ENCODE assay signal across 24 cellular contexts in the genomic region with DNA sequence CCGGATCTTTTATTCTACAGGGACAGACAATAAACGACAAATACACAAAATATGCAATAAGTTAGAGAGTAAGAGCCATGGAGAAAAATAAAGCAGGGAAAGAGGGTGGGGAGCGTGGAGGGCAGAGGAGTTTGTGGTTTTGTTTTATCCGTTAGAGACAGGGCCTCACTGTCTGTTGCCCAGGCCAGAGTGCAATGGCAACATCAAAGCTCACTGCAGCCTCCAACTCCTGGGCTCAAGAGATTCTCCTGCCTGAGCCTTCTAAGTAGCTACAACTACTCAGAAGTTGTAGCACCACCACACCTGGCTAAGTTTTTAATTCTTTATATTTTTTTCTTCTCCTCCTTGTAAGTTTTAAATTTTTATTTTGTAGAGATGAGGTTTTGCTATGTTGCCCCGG. TPM values are rescaled to one million over a fixed set of nuclear protein-coding genes. Genes with fewer than 3 reads are reported as not detected.
DNase-seq lines count a peak whose midpoint lies in the region; ATAC-seq, FAIRE-seq and TF ChIP-seq lines count a peak whose summit lies in the region.
"Had no signal": no experiment of that assay in that cellular context is flagged by ENCODE, and none has a peak within 500 bp of the region (broad histone marks: within the 10 kb centered on the region; RNA-seq: fewer than 3 reads in every experiment).

No MANE protein-coding gene starts in this region.

- ATAC-seq in GM23338 (no peak), K562 (peak; percentile 17; the same call in 2 of the 3 replicates)

- DNase-seq in GM23338 (ENCODE audit: low spot score), result no peak
- peak; percentile 37 for DNase-seq in MV-4-11 (lab: John Stamatoyannopoulos, UW)
- no peak for DNase-seq in K562 (ENCODE audit: extremely low read depth in 1 of 4, low spot score in 3 of 4)
- no peak for DNase-seq in smooth muscle cell (lab: John Stamatoyannopoulos, UW; ENCODE audit: unreplicated experiment)
- DNase-seq in Caco-2, result no peak
- no peak for DNase-seq in GM13976 (ENCODE audit: low spot score)
- DNase-seq in type B pancreatic cell (ENCODE audit: extremely low spot score, unreplicated experiment), result no peak
- DNase-seq: Calu3; CD4-positive, alpha-beta memory T cell; DMS153; IMR-90; NCI-H1105 treated with DMSO at 0.1 percent for 48 hours; NCI-H2081; NCI-H2171 treated with DMSO at 0.1 percent for 48 hours; NCI-H524 treated with DMSO at 0.1 percent for 48 hours; PC-9; RPMI8226; SHP77 had no signal

- no peak overlapping the region for H3K4me3 Mint-ChIP-seq in GM23338
- H3K4me3 Mint-ChIP-seq in Caco-2 (ENCODE audit: unreplicated experiment), result no peak overlapping the region
- H3K4me3 Mint-ChIP-seq in type B pancreatic cell, result no peak overlapping the region
- H3K4me3 Mint-ChIP-seq: CD4-positive, alpha-beta memory T cell had no signal

- POLR2A ChIA-PET in K562 (lab: Yijun Ruan, JAX), result interaction anchor here (0.6 to 1.5 kb wide), 4 partner anchors 17 to 741 kb away, joined by 3 read pairs; partner anchors contain the start of gene DNAJC18
- POLR2A ChIA-PET in Caco-2 (lab: Charles Lee), result no interaction called here

- H3K9me2 ChIP-seq in GM23338 (ENCODE audit: insufficient read depth), result 0 out of 2 replicates have a peak, but pooled peaks cover 4% of the 10 kb centered on the region

- WGBS in K562 (ENCODE audit: insufficient coverage, low coverage, missing lambda C conversion rate), result 26% methylated on average over 5 of the region's 5 CpGs
- WGBS in smooth muscle cell (ENCODE audit: low lambda C conversion rate), result 33% methylated on average over 5 of the region's 5 CpGs

- H3K27ac ChIP-seq in GM23338 (ENCODE audit: low read depth) (no peak overlapping the region), K562 (ENCODE audit: extremely low read depth, low read depth, low read length) (no peak overlapping the region), smooth muscle cell (ENCODE audit: low read depth) (peak overlapping the region; percentile 84)
- H3K27ac ChIP-seq: PC-9, SK-N-MC had no signal

- no peak overlapping the region for H3K4me3 ChIP-seq in GM23338
- no peak overlapping the region for H3K4me3 ChIP-seq in K562
- no peak overlapping the region for H3K4me3 ChIP-seq in smooth muscle cell
- H3K4me3 ChIP-seq in Caco-2 (ENCODE audit: low read depth, low read length), result no peak overlapping the region
- H3K4me3 ChIP-seq: PC-9, SK-N-MC had no signal

- no peak for FAIRE-seq in K562 (lab: Jason Lieb, UNC)
- FAIRE-seq: G401.6, GM12892, GM19239, H54, HTR-8/SVneo had no signal

- H3K4me1 Mint-ChIP-seq in GM23338 (peaks cover 20% of the 10 kb centered on the region), Caco-2 (ENCODE audit: low read depth, unreplicated experiment) (peaks cover 27% of the 10 kb centered on the region), type B pancreatic cell (ENCODE audit: unreplicated experiment) (peaks cover 16% of the 10 kb centered on the region)
- H3K4me1 Mint-ChIP-seq: CD4-positive, alpha-beta memory T cell had no signal

- CTCF ChIA-PET in K562 (lab: Yijun Ruan, JAX; ENCODE audit: low intra/inter-chr PET ratio) (no interaction called here), Caco-2 (lab: Charles Lee) (no interaction called here)

- BruUV-seq in K562 (replicated peaks; lab: Mats Ljungman, UMichigan) (no TSS peak), Caco-2 (replicated peaks; lab: Mats Ljungman, UMichigan) (no TSS peak)

- no peak for TF ChIP-seq EP300 in K562 (IDR thresholded peaks at IDR 0.05; ENCODE audit: low read length)

- H3K36me3 ChIP-seq in GM23338 (ENCODE audit: insufficient read depth) (no peaks in the 10 kb centered on the region; the same call in 1 of the 2 replicates), K562 (ENCODE audit: control insufficient read depth, insufficient read depth, low read length) (no peaks in the 10 kb centered on the region), smooth muscle cell (ENCODE audit: low read depth) (no peaks in the 10 kb centered on the region), Caco-2 (ENCODE audit: control insufficient read depth, insufficient read depth, low read length) (no peaks in the 10 kb centered on the region; the same call in 1 of the 2 replicates)

- no peak for TF ChIP-seq RAD21 in K562 (CRISPR knock-in tag; conservative IDR thresholded peaks at IDR 0.05 in 1 of 2, IDR thresholded peaks at IDR 0.05 in 1 of 2)

- no peaks in the 10 kb centered on the region for H4K20me1 ChIP-seq in GM23338 (replicated peaks; ENCODE audit: insufficient read depth)
- H4K20me1 ChIP-seq in K562 (replicated peaks; ENCODE audit: control insufficient read depth, insufficient read depth, low read length), result no peaks in the 10 kb centered on the region
- no peaks in the 10 kb centered on the region for H4K20me1 ChIP-seq in smooth muscle cell (ENCODE audit: low read depth)

- no peak overlapping the region for H3K4me2 ChIP-seq in GM23338
- H3K4me2 ChIP-seq in K562 (ENCODE audit: insufficient read depth, low read length), result no peak overlapping the region
- no peak overlapping the region for H3K4me2 ChIP-seq in smooth muscle cell
- H3K4me2 ChIP-seq: PC-9 had no signal

- no peaks in the 10 kb centered on the region for H3K9me3 ChIP-seq in K562 (replicated peaks; ENCODE audit: control insufficient read depth, insufficient read depth, low read depth, low read length)
- no peaks in the 10 kb centered on the region for H3K9me3 ChIP-seq in smooth muscle cell (replicated peaks; ENCODE audit: low read depth)
- H3K9me3 ChIP-seq in Caco-2, result no peaks in the 10 kb centered on the region

- TF ChIP-seq CTCF in GM23338 (conservative IDR thresholded peaks at IDR 0.05; ENCODE audit: low read depth in 2 of 2) (no peak), K562 (IDR thresholded peaks at IDR 0.05 in 2 of 3, conservative IDR thresholded peaks at IDR 0.05 in 1 of 3; ENCODE audit: insufficient read depth in 2 of 3, low read depth in 1 of 3, low read length in 3 of 3) (no peak), smooth muscle cell (IDR thresholded peaks at IDR 0.05; ENCODE audit: borderline replicate concordance, insufficient read depth, poor library complexity, severe bottlenecking) (no peak), Caco-2 (IDR thresholded peaks at IDR 0.05; ENCODE audit: insufficient read depth in 1 of 2, low read depth in 1 of 2, low read length in 1 of 2, severe bottlenecking in 1 of 2, unreplicated experiment in 1 of 2) (no peak), GM13976 (IDR thresholded peaks at IDR 0.05; ENCODE audit: borderline replicate concordance, control extremely low read depth, extremely low read depth, insufficient read depth, missing control alignments) (no peak), type B pancreatic cell (conservative IDR thresholded peaks at IDR 0.05) (no peak)

- peaks cover 3% of the 10 kb centered on the region for H3K9me1 ChIP-seq in K562 (ENCODE audit: control insufficient read depth, insufficient read depth, low read length)

- H3K27ac Mint-ChIP-seq in GM23338 (peak overlapping the region; percentile 34; the same call in 1 of the 2 replicates), Caco-2 (ENCODE audit: unreplicated experiment) (no peak overlapping the region), type B pancreatic cell (no peak overlapping the region)

- no peaks in the 10 kb centered on the region for H3K9me3 Mint-ChIP-seq in GM23338
- peaks cover 2% of the 10 kb centered on the region for H3K9me3 Mint-ChIP-seq in Caco-2 (ENCODE audit: unreplicated experiment)
- H3K9me3 Mint-ChIP-seq in type B pancreatic cell, result no peaks in the 10 kb centered on the region

- no peak for TF ChIP-seq POLR2A in K562 (conservative IDR thresholded peaks at IDR 0.05)

- H3K9ac ChIP-seq in K562 (ENCODE audit: insufficient read depth in 1 of 2, low read depth in 2 of 2, low read length in 2 of 2), result no peak overlapping the region
- no peak overlapping the region for H3K9ac ChIP-seq in smooth muscle cell (ENCODE audit: low read depth)

- intact Hi-C loops in K562 (cut with micrococcal nuclease) (no loop called here), Caco-2 (cut with micrococcal nuclease; ENCODE audit: unreplicated experiment) (no loop called here)

- H3K27me3 Mint-ChIP-seq in GM23338 (ENCODE audit: insufficient read depth, low read depth, poor library complexity) (peaks cover 6% of the 10 kb centered on the region), Caco-2 (ENCODE audit: insufficient read depth, unreplicated experiment) (no peaks in the 10 kb centered on the region), type B pancreatic cell (no peaks in the 10 kb centered on the region)

- H2AFZ ChIP-seq in GM23338, result peak overlapping the region; percentile 81; the same call in 1 of the 2 replicates
- H2AFZ ChIP-seq in K562 (ENCODE audit: low read depth, low read length), result peak overlapping the region; percentile 57; the same call in 1 of the 2 replicates
- H2AFZ ChIP-seq in smooth muscle cell (ENCODE audit: low read depth), result no peak overlapping the region
- H2AFZ ChIP-seq: PC-9 had no signal

- no peaks in the 10 kb centered on the region for H3K27me3 ChIP-seq in GM23338 (ENCODE audit: insufficient read depth)
- H3K27me3 ChIP-seq in K562 (ENCODE audit: control insufficient read depth in 2 of 2, insufficient read depth in 2 of 2, low read length in 2 of 2), result no peaks in the 10 kb centered on the region
- no peaks in the 10 kb centered on the region for H3K27me3 ChIP-seq in smooth muscle cell (ENCODE audit: low read depth)
- H3K27me3 ChIP-seq in Caco-2 (replicated peaks; ENCODE audit: control insufficient read depth, insufficient read depth, low read length), result no peaks in the 10 kb centered on the region

- H3K36me3 Mint-ChIP-seq in GM23338 (ENCODE audit: low read depth), result no peaks in the 10 kb centered on the region; the same call in 2 of the 3 replicates
- no peaks in the 10 kb centered on the region for H3K36me3 Mint-ChIP-seq in Caco-2 (ENCODE audit: insufficient read depth, unreplicated experiment)
- H3K36me3 Mint-ChIP-seq in type B pancreatic cell, result no peaks in the 10 kb centered on the region
- H3K36me3 Mint-ChIP-seq: CD4-positive, alpha-beta memory T cell had no signal

- in situ Hi-C loops in K562 (cut with MboI), result no loop called here
- in situ Hi-C loops in GM13976 (cut with MboI; ENCODE audit: low sequenced_read_pairs, unreplicated experiment), result no loop called here

- H3F3A ChIP-seq in GM23338 (replicated peaks; ENCODE audit: low read depth), result no peaks in the 10 kb centered on the region
- peaks cover 13% of the 10 kb centered on the region for H3F3A ChIP-seq in smooth muscle cell (ENCODE audit: low read depth)

- H3K4me1 ChIP-seq in GM23338 (ENCODE audit: insufficient read depth) (peaks cover 12% of the 10 kb centered on the region), K562 (replicated peaks in 1 of 2; ENCODE audit: control insufficient read depth in 2 of 2, insufficient read depth in 2 of 2, low read length in 2 of 2) (peaks cover 0 to 8% of the 10 kb centered on the region in 2 experiments; a peak in 3 of 5 replicates), smooth muscle cell (ENCODE audit: low read depth) (peaks cover 9% of the 10 kb centered on the region), Caco-2 (peaks cover 44% of the 10 kb centered on the region)

- H3K79me2 ChIP-seq in GM23338 (replicated peaks; ENCODE audit: insufficient read depth) (no peaks in the 10 kb centered on the region), K562 (ENCODE audit: control insufficient read depth, insufficient read depth, low read length) (no peaks in the 10 kb centered on the region), smooth muscle cell (ENCODE audit: low read depth) (no peaks in the 10 kb centered on the region)

RNA-seq across cellular contexts. Expression of gene CTNNA1, which starts 54.5 kb away (rescaled TPM):
- 292 and 348 TPM in 2 replicates for total RNA-seq in GM23338 (2014; rRNA removed; shearing (Covaris generic))
- polyA plus RNA-seq in GM23338 (2016; fragmentation: Nextera tagmentation; extraction: Ambion mirVana) (111 and 116 TPM in 2 replicates), K562 (2011; rRNA removed) (29.6 and 32.5 TPM in 2 replicates), K562 (2014; fragmentation: Illumina TruSeq; extraction: Trizol) (101 and 107 TPM in 2 replicates), K562 (2014; fragmentation: Nextera tagmentation; extraction: Ambion mirVana) (10 to 100 TPM; 72.8 to 76.5 TPM), K562 (2014; rRNA removed) (59.6 and 72.3 TPM in 2 replicates), smooth muscle cell (148 and 149 TPM in 2 replicates)
- total RNA-seq in K562 (2011; cell fraction: chromatin; rRNA removed; ENCODE audit: low replicate concordance), result 91.6 and 154 TPM in 2 replicates
- total RNA-seq in K562 (2011; cell fraction: nucleolus; rRNA removed), result 41.4 and 47.6 TPM in 2 replicates
- total RNA-seq in K562 (2011; cell fraction: nucleoplasm; rRNA removed), result 67.2 and 98.1 TPM in 2 replicates
- total RNA-seq in K562 (2014; rRNA removed) (102 and 124 TPM in 2 replicates), K562 (2014; rRNA removed; fragmentation: Illumina TruSeq; extraction: Trizol) (89.1 and 102 TPM in 2 replicates), K562 (2015; rRNA removed; fragmentation: Illumina TruSeq; extraction: Trizol) (89.8 and 90.0 TPM in 2 replicates), K562 (2021) (105 and 117 TPM in 2 replicates), smooth muscle cell (251 and 285 TPM in 2 replicates), Caco-2 (2022) (392 and 403 TPM in 2 replicates), type B pancreatic cell (ENCODE audit: low replicate concordance) (371 and 498 TPM in 2 replicates)
- 44.7 and 48.7 TPM in 2 replicates for polyA plus RNA-seq in K562 (2011; cell fraction: cytosol; rRNA removed)
- polyA plus RNA-seq in K562 (2011; cell fraction: nucleus; rRNA removed), result 57.0 and 67.8 TPM in 2 replicates
- polyA plus RNA-seq in K562 (2012), result 103 and 163 TPM in 2 replicates
- polyA minus RNA-seq in K562 (2011; rRNA and poly(A)+ RNA removed), result 47.1 and 55.3 TPM in 2 replicates
- 94.4 and 124 TPM in 2 replicates for polyA minus RNA-seq in K562 (2011; cell fraction: cytosol; rRNA and poly(A)+ RNA removed)
- polyA minus RNA-seq in K562 (2011; cell fraction: nucleus; rRNA and poly(A)+ RNA removed), result 31.5 and 43.1 TPM in 2 replicates
